Comparison of ENCODE assay signal across 7 cellular contexts in the genomic region with DNA sequence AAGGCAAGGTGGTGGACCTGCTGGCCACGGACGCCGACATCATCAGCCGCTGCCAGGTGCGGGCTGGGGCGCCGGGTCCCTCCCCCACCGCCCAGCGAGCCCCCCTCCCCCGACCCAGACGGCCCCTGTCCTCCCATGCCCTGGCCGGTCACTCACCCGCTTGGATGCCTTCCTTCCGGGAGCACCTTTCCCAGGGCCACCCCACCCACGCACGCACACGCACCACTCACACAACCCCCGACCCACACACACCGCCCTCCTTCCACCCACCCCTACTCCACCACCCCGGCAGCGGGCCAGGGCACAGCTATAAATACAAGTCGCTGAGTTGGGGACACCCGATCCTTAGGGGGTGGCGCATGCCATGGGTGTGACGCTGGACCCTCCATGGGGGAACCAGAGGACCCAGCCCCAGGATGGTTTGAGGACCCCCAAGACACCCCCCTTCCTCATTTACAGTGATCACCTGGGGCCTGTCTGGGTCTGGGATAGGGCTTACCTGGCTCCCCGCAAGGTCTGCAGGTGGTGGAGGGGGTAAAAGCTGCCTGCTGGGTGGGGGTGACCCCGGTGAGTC. TPM values are rescaled to one million over a fixed set of nuclear protein-coding genes. Genes with fewer than 3 reads are reported as not detected.
DNase-seq lines count a peak whose midpoint lies in the region; ATAC-seq lines count a peak whose summit lies in the region.

No MANE protein-coding gene starts in this region.

- no peaks in the 10 kb centered on the region for H3K9me3 Mint-ChIP-seq in effector memory CD8-positive, alpha-beta T cell

- H3K27me3 ChIP-seq in H7 (ENCODE audit: control insufficient read depth, insufficient read depth, low read length): 0 out of 2 replicates have a peak, but pooled peaks cover 2% of the 10 kb centered on the region

- peak overlapping the region; percentile 79 for H3K4me3 ChIP-seq in H7 (ENCODE audit: insufficient read depth, low read depth, low read length)

- H3K4me1 Mint-ChIP-seq in effector memory CD8-positive, alpha-beta T cell (ENCODE audit: low read depth in 2 of 2): peaks cover 0 to 5% of the 10 kb centered on the region in 2 donors

- peak overlapping the region; percentile 51 to 55 for H3K4me3 Mint-ChIP-seq in effector memory CD8-positive, alpha-beta T cell

- DNase-seq in H7 (peak; percentile 91), SW480 (ENCODE audit: low spot score) (peak; percentile 36), myocyte (ENCODE audit: low read depth) (peak; percentile 62), NCI-H2029 treated with DMSO at 0.1 percent for 48 hours (lab: John Stamatoyannopoulos, UW) (no peak), NK-92 (lab: John Stamatoyannopoulos, UW; ENCODE audit: unreplicated experiment) (no peak), SKM-1 (lab: John Stamatoyannopoulos, UW; ENCODE audit: unreplicated experiment) (no peak)
- no peak for DNase-seq in effector memory CD8-positive, alpha-beta T cell

- H3K36me3 ChIP-seq in H7 (replicated peaks; ENCODE audit: control insufficient read depth, insufficient read depth, low read length): no peaks in the 10 kb centered on the region

- H3K36me3 Mint-ChIP-seq in effector memory CD8-positive, alpha-beta T cell (ENCODE audit: insufficient read depth): peaks cover 3% of the 10 kb centered on the region

- peak; percentile 20 for ATAC-seq in effector memory CD8-positive, alpha-beta T cell (replicated peaks)

- no peaks in the 10 kb centered on the region for H3K27me3 Mint-ChIP-seq in effector memory CD8-positive, alpha-beta T cell

- H3K27ac Mint-ChIP-seq in effector memory CD8-positive, alpha-beta T cell: no peak overlapping the region

RNA-seq across cellular contexts. Expression of gene ADSS1, which starts 0.5 kb away (rescaled TPM):
- 10.3 and 11.2 TPM in 2 replicates for total RNA-seq in H7 (2014; rRNA removed; shearing (Covaris generic))
- total RNA-seq in myocyte: 11.2 and 20.2 TPM in 2 replicates
- polyA plus RNA-seq in myocyte (2012): 11.3 TPM

RNA-seq across cellular contexts. Expression of gene SIVA1, which starts 28.5 kb away (rescaled TPM):
- 206 and 249 TPM in 2 replicates for total RNA-seq in H7 (2014; rRNA removed; shearing (Covaris generic))
- total RNA-seq in myocyte: 173 and 212 TPM in 2 replicates
- polyA plus RNA-seq in myocyte (2012): 73.7 TPM

RNA-seq across cellular contexts. Expression of gene INF2, which starts 35.1 kb away (rescaled TPM):
- 62.8 and 78.6 TPM in 2 replicates for total RNA-seq in H7 (2014; rRNA removed; shearing (Covaris generic))
- total RNA-seq in myocyte: 87.3 and 113 TPM in 2 replicates
- polyA plus RNA-seq in myocyte (2012): 122 TPM

Comparison
In these comparisons a context has a peak if more than half of its experiments do, and no peak if none do; other contexts are left out.
1. DNase-seq: peak in H7 (single experiment), SW480 (single experiment) and myocyte (single experiment); none in effector memory CD8-positive, alpha-beta T cell (0 of 3), NCI-H2029 treated with DMSO at 0.1 percent for 48 hours (single experiment), NK-92 (single experiment) and SKM-1 (single experiment).